22 cellular contexts compared by ENCODE assay signal in genomic region chr1:116465845-116466685, GRCh38.
DNase-seq lines count a peak whose midpoint lies in the region; ATAC-seq, FAIRE-seq and TF ChIP-seq lines count a peak whose summit lies in the region.
"Had no signal": no experiment of that assay in that cellular context is flagged by ENCODE, and none has a peak within 500 bp of the region (broad histone marks: within the 10 kb centered on the region; RNA-seq: fewer than 3 reads in every experiment).

No MANE protein-coding gene starts in this region.

- DNase-seq in NCI-H510A treated with DMSO at 0.1 percent for 48 hours (lab: John Stamatoyannopoulos, UW) (peak; percentile 47), NCI-H510A (lab: John Stamatoyannopoulos, UW) (no peak), NCI-H2227 (lab: John Stamatoyannopoulos, UW; ENCODE audit: unreplicated experiment) (peak; percentile 11), hepatocyte (ENCODE audit: low spot score) (peak; percentile 64), pancreas (no peak), Calu3 (no peak), osteocyte (ENCODE audit: extremely low spot score, unreplicated experiment) (no peak), epidermal melanocyte (ENCODE audit: insufficient read length, low spot score) (no peak)
- DNase-seq: ACHN; activated CD4-positive, alpha-beta T cell treated with anti-CD3 and anti-CD28 coated beads, Interleukin-2, amount 10 ng/mL, durations not matched to agents 24 days and 14 days; activated naive CD4-positive, alpha-beta T cell; CD4-positive, CD25-positive, alpha-beta regulatory T cell; effector CD8-positive, alpha-beta T cell; IMR-90; NCI-H2029; NCI-H82; stimulated activated naive CD4-positive, alpha-beta T cell treated with Interleukin-2 at 50 U/mL for 16 hours; SW 1271 had no signal

- BruUV-seq in Calu3 (replicated peaks; lab: Mats Ljungman, UMichigan): no TSS peak

- H4K20me1 ChIP-seq in hepatocyte (ENCODE audit: insufficient read depth, poor library complexity, severe bottlenecking): no peaks in the 10 kb centered on the region

- WGBS in hepatocyte (ENCODE audit: low lambda C conversion rate, missing lambda C conversion rate): 29% methylated on average over 10 of the region's 10 CpGs
- WGBS in pancreas, 2 donors: 60 to 61% methylated on average over 10 of the region's 10 CpGs

- intact Hi-C loops in pancreas (cut with DNase I): no loop called here
- intact Hi-C loops in Calu3 (cut with micrococcal nuclease; ENCODE audit: unreplicated experiment): no loop called here

- CTCF ChIA-PET in Calu3 (lab: Charles Lee): no interaction called here

- FAIRE-seq in pancreas (lab: Jason Lieb, UNC): no peak
- FAIRE-seq: GM18507, islet of Langerhans had no signal

- peak overlapping the region; percentile 37 for H2AFZ ChIP-seq in hepatocyte

- H3K36me3 Mint-ChIP-seq in Calu3 (ENCODE audit: insufficient read depth, unreplicated experiment): peaks cover 6% of the 10 kb centered on the region
- H3K36me3 Mint-ChIP-seq in osteocyte (ENCODE audit: unreplicated experiment): no peaks in the 10 kb centered on the region
- H3K36me3 Mint-ChIP-seq: memory B cell had no signal

- no peaks in the 10 kb centered on the region for H3K9me3 ChIP-seq in hepatocyte (ENCODE audit: low read depth)
- H3K9me3 ChIP-seq in pancreas: no peaks in the 10 kb centered on the region
- H3K9me3 ChIP-seq: tibial nerve had no signal

- H3K27me3 Mint-ChIP-seq in Calu3 (ENCODE audit: unreplicated experiment): no peaks in the 10 kb centered on the region
- H3K27me3 Mint-ChIP-seq in osteocyte (ENCODE audit: unreplicated experiment): peaks cover 50% of the 10 kb centered on the region
- H3K27me3 Mint-ChIP-seq: CD4-positive, CD25-positive, alpha-beta regulatory T cell had no signal

- H3K36me3 ChIP-seq in hepatocyte (replicated peaks; ENCODE audit: insufficient read depth, low read depth) (no peaks in the 10 kb centered on the region), pancreas (no peaks in the 10 kb centered on the region)
- H3K36me3 ChIP-seq: tibial nerve had no signal

- H3K9me3 Mint-ChIP-seq in Calu3 (ENCODE audit: low read depth, unreplicated experiment) (no peaks in the 10 kb centered on the region), osteocyte (ENCODE audit: unreplicated experiment) (no peaks in the 10 kb centered on the region)
- H3K9me3 Mint-ChIP-seq: activated CD4-positive, alpha-beta T cell treated with anti-CD3 and anti-CD28 coated beads, Interleukin-2, amount 10 ng/mL, durations not matched to agents 24 days and 14 days; CD4-positive, CD25-positive, alpha-beta regulatory T cell; memory B cell had no signal

- H3K4me1 Mint-ChIP-seq in Calu3 (ENCODE audit: low read depth, unreplicated experiment) (peaks cover 20% of the 10 kb centered on the region), osteocyte (ENCODE audit: unreplicated experiment) (peaks cover 7% of the 10 kb centered on the region)
- H3K4me1 Mint-ChIP-seq: activated CD4-positive, alpha-beta T cell treated with anti-CD3 and anti-CD28 coated beads, Interleukin-2, amount 10 ng/mL, durations not matched to agents 24 days and 14 days; CD4-positive, CD25-positive, alpha-beta regulatory T cell; memory B cell had no signal

- H3K4me3 ChIP-seq in hepatocyte (no peak overlapping the region), pancreas (no peak overlapping the region)
- H3K4me3 ChIP-seq: tibial nerve had no signal

- no peak for TF ChIP-seq CTCF in hepatocyte (IDR thresholded peaks at IDR 0.05; ENCODE audit: poor library complexity)
- TF ChIP-seq CTCF in pancreas (IDR thresholded peaks at IDR 0.05): no peak
- no peak for TF ChIP-seq CTCF in Calu3 (IDR thresholded peaks at IDR 0.05; ENCODE audit: unreplicated experiment)
- TF ChIP-seq CTCF in osteocyte (IDR thresholded peaks at IDR 0.05): no peak

- no peaks in the 10 kb centered on the region for H3K9me2 ChIP-seq in hepatocyte (replicated peaks; ENCODE audit: insufficient read depth)

- peaks cover 41% of the 10 kb centered on the region for H3K4me1 ChIP-seq in hepatocyte (ENCODE audit: insufficient read depth)
- H3K4me1 ChIP-seq in pancreas: peaks cover 0 to 22% (median 2%) of the 10 kb centered on the region in 3 donors
- H3K4me1 ChIP-seq: tibial nerve had no signal

- H3K4me2 ChIP-seq in hepatocyte: peak overlapping the region; percentile 67

- ATAC-seq in pancreas: peak in 3 of 4 donors; percentile 80 to 90 (median 86)

- H3K27ac Mint-ChIP-seq in Calu3 (ENCODE audit: unreplicated experiment) (no peak overlapping the region), osteocyte (ENCODE audit: unreplicated experiment) (no peak overlapping the region)
- H3K27ac Mint-ChIP-seq: activated CD4-positive, alpha-beta T cell treated with anti-CD3 and anti-CD28 coated beads, Interleukin-2, amount 10 ng/mL, durations not matched to agents 24 days and 14 days; memory B cell had no signal

- H3K27ac ChIP-seq in hepatocyte (peak overlapping the region; percentile 93), pancreas (peak overlapping the region in 3 of 4 donors; percentile 26 to 72 (median 64))
- H3K27ac ChIP-seq: tibial nerve had no signal

- no peaks in the 10 kb centered on the region for H3K27me3 ChIP-seq in hepatocyte
- H3K27me3 ChIP-seq in pancreas: no peaks in the 10 kb centered on the region
- H3K27me3 ChIP-seq: tibial nerve had no signal

- H3K79me2 ChIP-seq in hepatocyte: peaks cover 31% of the 10 kb centered on the region

- H3K4me3 Mint-ChIP-seq in Calu3 (ENCODE audit: low read depth, unreplicated experiment) (no peak overlapping the region), osteocyte (ENCODE audit: unreplicated experiment) (no peak overlapping the region)
- H3K4me3 Mint-ChIP-seq: activated CD4-positive, alpha-beta T cell treated with anti-CD3 and anti-CD28 coated beads, Interleukin-2, amount 10 ng/mL, durations not matched to agents 24 days and 14 days; CD4-positive, CD25-positive, alpha-beta regulatory T cell; memory B cell had no signal

Comparison
In these comparisons a context has a peak if more than half of its experiments do, and no peak if none do; other contexts are left out.
1. DNase-seq: peak in NCI-H510A treated with DMSO at 0.1 percent for 48 hours (single experiment), NCI-H2227 (single experiment) and hepatocyte (single experiment); none in NCI-H510A (single experiment), pancreas (0 of 6), Calu3 (single experiment), osteocyte (single experiment) and epidermal melanocyte (single experiment).